ENCODE assay signal across 18 cellular contexts in the genomic region with DNA sequence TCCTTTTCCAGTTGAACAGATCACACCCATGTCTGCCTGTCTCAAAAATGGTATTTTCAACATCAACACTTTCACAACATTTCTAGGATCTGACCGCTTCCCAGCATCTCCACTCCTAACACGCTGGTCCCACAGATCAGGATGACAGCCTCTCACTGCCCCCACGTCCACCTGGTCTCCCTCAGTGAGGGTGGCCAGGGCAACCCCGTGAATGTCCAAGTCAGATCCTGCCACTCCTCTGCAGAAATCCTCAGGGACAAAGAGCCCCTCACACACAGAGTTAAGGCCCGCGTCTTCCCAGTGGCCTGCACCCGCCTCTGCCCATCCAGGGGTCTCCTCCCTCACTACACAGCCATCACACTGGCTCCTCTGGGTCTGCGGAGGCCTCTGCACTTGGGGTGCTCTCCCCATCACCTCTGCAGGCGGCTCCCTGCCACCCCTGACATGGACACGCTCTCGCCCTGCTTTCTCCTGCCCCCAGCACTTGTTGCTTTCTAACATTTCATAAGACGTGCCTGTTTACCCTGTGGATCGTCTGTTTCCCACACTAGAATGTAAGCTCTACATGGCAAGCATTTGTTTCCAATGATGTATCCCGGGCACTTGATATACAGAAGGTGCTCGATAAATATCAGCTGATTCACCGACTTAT. TPM values are rescaled to one million over a fixed set of nuclear protein-coding genes. Genes with fewer than 3 reads are reported as not detected.
DNase-seq lines count a peak whose midpoint lies in the region; ATAC-seq and TF ChIP-seq lines count a peak whose summit lies in the region.
"Had no signal": no experiment of that assay in that cellular context is flagged by ENCODE, and none has a peak within 500 bp of the region (broad histone marks: within the 10 kb centered on the region; RNA-seq: fewer than 3 reads in every experiment).

No MANE protein-coding gene starts in this region.

- no peaks in the 10 kb centered on the region for H3K9me3 Mint-ChIP-seq in WTC11
- H3K9me3 Mint-ChIP-seq in activated naive CD8-positive, alpha-beta T cell treated with anti-CD3 and anti-CD28 coated beads for 36 hours, result no peaks in the 10 kb centered on the region
- H3K9me3 Mint-ChIP-seq: activated CD4-positive, alpha-beta memory T cell treated with anti-CD3 and anti-CD28 coated beads for 36 hours; activated T-helper 1 cell treated with anti-CD3 and anti-CD28 coated beads, Interleukin-12 subunit alpha, Interleukin-12 subunit beta, Interleukin-2, Interleukin-4 antibody, amounts not matched to agents 30 ng/mL and 10 ng/mL and 1 ng/mL, durations not matched to agents 14 hours and 24 hours and 36 hours had no signal

- H3K36me3 Mint-ChIP-seq in WTC11, result peaks cover 8% of the 10 kb centered on the region
- H3K36me3 Mint-ChIP-seq in activated naive CD8-positive, alpha-beta T cell treated with anti-CD3 and anti-CD28 coated beads for 36 hours, result peaks cover 2% of the 10 kb centered on the region

- ATAC-seq in WTC11 (peak; percentile 2), lower lobe of right lung (no peak)

- H3K36me3 ChIP-seq in HEK293 (ENCODE audit: control insufficient read depth in 2 of 2, insufficient read depth in 1 of 2, low read length in 2 of 2) (peaks cover 0 to 3% of the 10 kb centered on the region in 2 experiments; a peak in 1 of 3 replicates), lower lobe of right lung (no peaks in the 10 kb centered on the region), spleen (peaks cover 0 to 15% (median 0%) of the 10 kb centered on the region in 6 donors)
- H3K36me3 ChIP-seq: heart left ventricle, left lung, vagina had no signal

- 86 to 96% (median 91%) methylated on average over 16 of the region's 16 CpGs for WGBS in spleen, 5 donors

- TF ChIP-seq POLR2A in spleen (IDR thresholded peaks at IDR 0.05), result no peak

- TF ChIP-seq CTCF in HEK293 (tag by site-specific recombination; IDR thresholded peaks at IDR 0.05) (no peak), WTC11 (IDR thresholded peaks at IDR 0.05) (no peak), lower lobe of right lung (IDR thresholded peaks at IDR 0.05) (no peak), spleen (IDR thresholded peaks at IDR 0.05 in 8 of 11, conservative IDR thresholded peaks at IDR 0.05 in 3 of 11) (no peak)

- no peak overlapping the region for H3K27ac ChIP-seq in HEK293 (ENCODE audit: extremely low read depth, low read depth, low read length)
- peak overlapping the region; percentile 6 for H3K27ac ChIP-seq in lower lobe of right lung
- H3K27ac ChIP-seq in spleen, result peak overlapping the region in 5 of 8 donors; percentile 29 to 75 (median 56)
- H3K27ac ChIP-seq: KMS-11, vagina had no signal

- H3K27ac Mint-ChIP-seq in WTC11, result peak overlapping the region; percentile 98
- no peak overlapping the region for H3K27ac Mint-ChIP-seq in activated naive CD8-positive, alpha-beta T cell treated with anti-CD3 and anti-CD28 coated beads for 36 hours
- H3K27ac Mint-ChIP-seq: activated CD4-positive, alpha-beta memory T cell treated with anti-CD3 and anti-CD28 coated beads for 36 hours; activated T-helper 1 cell treated with anti-CD3 and anti-CD28 coated beads, Interleukin-12 subunit alpha, Interleukin-12 subunit beta, Interleukin-2, Interleukin-4 antibody, amounts not matched to agents 30 ng/mL and 10 ng/mL and 1 ng/mL, durations not matched to agents 14 hours and 24 hours and 36 hours had no signal

- intact Hi-C loops in lower lobe of right lung (cut with DNase I), result no loop called here
- intact Hi-C loops in spleen (cut with DNase I; ENCODE audit: low total_unique reads), result no loop called here

- H3K4me3 ChIP-seq in HEK293 (ENCODE audit: low read depth, low read length), result no peak overlapping the region
- no peak overlapping the region for H3K4me3 ChIP-seq in lower lobe of right lung
- no peak overlapping the region for H3K4me3 ChIP-seq in spleen
- H3K4me3 ChIP-seq: coronary artery, heart left ventricle, left lung, vagina had no signal

- peak overlapping the region; percentile 66 for H3K4me3 Mint-ChIP-seq in WTC11
- H3K4me3 Mint-ChIP-seq in activated naive CD8-positive, alpha-beta T cell treated with anti-CD3 and anti-CD28 coated beads for 36 hours, result no peak overlapping the region
- H3K4me3 Mint-ChIP-seq: activated CD4-positive, alpha-beta memory T cell treated with anti-CD3 and anti-CD28 coated beads for 36 hours; activated T-helper 1 cell treated with anti-CD3 and anti-CD28 coated beads, Interleukin-12 subunit alpha, Interleukin-12 subunit beta, Interleukin-2, Interleukin-4 antibody, amounts not matched to agents 30 ng/mL and 10 ng/mL and 1 ng/mL, durations not matched to agents 14 hours and 24 hours and 36 hours had no signal

- POLR2A ChIA-PET in HEK293 (lab: Yijun Ruan, JAX) (no interaction called here), WTC11 (lab: Charles Lee) (interaction anchor here (1.0 to 1.5 kb wide), 4 partner anchors 19 to 105 kb away, joined by 3 to 4 read pairs (median 3); no protein-coding TSS in a partner anchor)

- H3K27me3 ChIP-seq in lower lobe of right lung (ENCODE audit: low read depth) (no peaks in the 10 kb centered on the region), spleen (replicated peaks in 1 of 7) (no peaks in the 10 kb centered on the region)
- H3K27me3 ChIP-seq: heart left ventricle, left lung, vagina had no signal

- peaks cover 92% of the 10 kb centered on the region for H3K4me1 Mint-ChIP-seq in WTC11
- H3K4me1 Mint-ChIP-seq in activated naive CD8-positive, alpha-beta T cell treated with anti-CD3 and anti-CD28 coated beads for 36 hours, result peaks cover 40% of the 10 kb centered on the region

- DNase-seq in WTC11 (ENCODE audit: low spot score) (no peak), lower lobe of right lung (no peak), spleen (no peak), NCI-H2029 (lab: John Stamatoyannopoulos, UW) (no peak)
- DNase-seq in central memory CD4-positive, alpha-beta T cell, result no peak
- no peak for DNase-seq in activated naive CD8-positive, alpha-beta T cell treated with anti-CD3 and anti-CD28 coated beads for 36 hours
- DNase-seq: activated CD4-positive, alpha-beta memory T cell treated with anti-CD3 and anti-CD28 coated beads for 36 hours; DMS79 treated with DMSO at 0.1 percent for 48 hours; erythroblast; heart left ventricle; left lung; NCI-H1105 treated with DMSO at 0.1 percent for 48 hours; stimulated activated naive CD4-positive, alpha-beta T cell had no signal

- CTCF ChIA-PET in HEK293 (lab: Yijun Ruan, JAX), result no interaction called here
- CTCF ChIA-PET in WTC11 (lab: Charles Lee), result interaction anchor here (0.5 to 1.9 kb wide), 14 partner anchors 9 to 289 kb away, joined by 3 to 15 read pairs (median 4); no protein-coding TSS in a partner anchor

- H3K4me1 ChIP-seq in HEK293 (ENCODE audit: control insufficient read depth, insufficient read depth, low read length), result peaks cover 5% of the 10 kb centered on the region
- H3K4me1 ChIP-seq in lower lobe of right lung, result peaks cover 69% of the 10 kb centered on the region
- peaks cover 41 to 90% (median 60%) of the 10 kb centered on the region in 6 donors for H3K4me1 ChIP-seq in spleen

- H3K27me3 Mint-ChIP-seq in WTC11 (ENCODE audit: low read depth), result no peaks in the 10 kb centered on the region
- H3K27me3 Mint-ChIP-seq in activated naive CD8-positive, alpha-beta T cell treated with anti-CD3 and anti-CD28 coated beads for 36 hours, result no peaks in the 10 kb centered on the region
- H3K27me3 Mint-ChIP-seq: activated CD4-positive, alpha-beta memory T cell treated with anti-CD3 and anti-CD28 coated beads for 36 hours had no signal

- H3K9me3 ChIP-seq in HEK293 (ENCODE audit: control insufficient read depth, insufficient read depth, low read depth, low read length) (no peaks in the 10 kb centered on the region), lower lobe of right lung (no peaks in the 10 kb centered on the region), spleen (no peaks in the 10 kb centered on the region)
- H3K9me3 ChIP-seq: heart left ventricle, left lung, vagina had no signal

TF ChIP-seq in HEK293, 187 proteins besides CTCF, POLR2A, EP300 and RAD21:
- TF ChIP-seq ZFHX2 (tag by site-specific recombination; conservative IDR thresholded peaks at IDR 0.05) (no peak), GLIS1 (tag by site-specific recombination; IDR thresholded peaks at IDR 0.05) (no peak), SCRT2 (tag by site-specific recombination; IDR thresholded peaks at IDR 0.05) (peak; percentile 98), SCRT1 (tag by site-specific recombination; IDR thresholded peaks at IDR 0.05; ENCODE audit: borderline replicate concordance) (peak; percentile 49; the same call in 1 of the 2 replicates)

TF ChIP-seq in WTC11, 78 proteins besides CTCF, POLR2A, EP300 and RAD21 (continues in another document):
- TF ChIP-seq, protein P1, sequence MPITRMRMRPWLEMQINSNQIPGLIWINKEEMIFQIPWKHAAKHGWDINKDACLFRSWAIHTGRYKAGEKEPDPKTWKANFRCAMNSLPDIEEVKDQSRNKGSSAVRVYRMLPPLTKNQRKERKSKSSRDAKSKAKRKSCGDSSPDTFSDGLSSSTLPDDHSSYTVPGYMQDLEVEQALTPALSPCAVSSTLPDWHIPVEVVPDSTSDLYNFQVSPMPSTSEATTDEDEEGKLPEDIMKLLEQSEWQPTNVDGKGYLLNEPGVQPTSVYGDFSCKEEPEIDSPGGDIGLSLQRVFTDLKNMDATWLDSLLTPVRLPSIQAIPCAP (CRISPR knock-in tag; IDR thresholded peaks at IDR 0.05), result no peak
- no peak for TF ChIP-seq MXD4 (CRISPR knock-in tag; IDR thresholded peaks at IDR 0.05; ENCODE audit: borderline replicate concordance)
- TF ChIP-seq KAT7 (CRISPR knock-in tag; IDR thresholded peaks at IDR 0.05; ENCODE audit: borderline replicate concordance), result no peak
- TF ChIP-seq NR2C2 (CRISPR knock-in tag; IDR thresholded peaks at IDR 0.05), result no peak
- TF ChIP-seq, protein P2, sequence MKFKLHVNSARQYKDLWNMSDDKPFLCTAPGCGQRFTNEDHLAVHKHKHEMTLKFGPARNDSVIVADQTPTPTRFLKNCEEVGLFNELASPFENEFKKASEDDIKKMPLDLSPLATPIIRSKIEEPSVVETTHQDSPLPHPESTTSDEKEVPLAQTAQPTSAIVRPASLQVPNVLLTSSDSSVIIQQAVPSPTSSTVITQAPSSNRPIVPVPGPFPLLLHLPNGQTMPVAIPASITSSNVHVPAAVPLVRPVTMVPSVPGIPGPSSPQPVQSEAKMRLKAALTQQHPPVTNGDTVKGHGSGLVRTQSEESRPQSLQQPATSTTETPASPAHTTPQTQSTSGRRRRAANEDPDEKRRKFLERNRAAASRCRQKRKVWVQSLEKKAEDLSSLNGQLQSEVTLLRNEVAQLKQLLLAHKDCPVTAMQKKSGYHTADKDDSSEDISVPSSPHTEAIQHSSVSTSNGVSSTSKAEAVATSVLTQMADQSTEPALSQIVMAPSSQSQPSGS (CRISPR knock-in tag; IDR thresholded peaks at IDR 0.05; ENCODE audit: borderline replicate concordance, low read depth), result no peak
- TF ChIP-seq ZNF317 (CRISPR knock-in tag; IDR thresholded peaks at IDR 0.05; ENCODE audit: borderline replicate concordance, low read depth), result no peak
- TF ChIP-seq MYBL2 (CRISPR knock-in tag; IDR thresholded peaks at IDR 0.05), result no peak
- TF ChIP-seq NFATC4 (CRISPR knock-in tag; IDR thresholded peaks at IDR 0.05), result no peak
- no peak for TF ChIP-seq ZNF138 (CRISPR knock-in tag; conservative IDR thresholded peaks at IDR 0.05)

RNA-seq across cellular contexts. Expression of a gene that starts 20.0 kb away (rescaled TPM):
- 89.2 to 99.6 TPM (median 90.3 TPM) in 3 replicates for total RNA-seq in WTC11 (2021)
- 41.6 TPM for total RNA-seq in lower lobe of right lung
- 10 to 100 TPM; 31.7 to 64.2 (median 39.6) TPM for total RNA-seq in spleen
- polyA plus RNA-seq in spleen, result 10 to 100 TPM; 12.3 to 25.2 (median 12.8) TPM
- total RNA-seq in activated naive CD8-positive, alpha-beta T cell treated with anti-CD3 and anti-CD28 coated beads for 36 hours, result 10 to 100 TPM; 15.1 to 17.9 TPM
